In the genomic region with DNA sequence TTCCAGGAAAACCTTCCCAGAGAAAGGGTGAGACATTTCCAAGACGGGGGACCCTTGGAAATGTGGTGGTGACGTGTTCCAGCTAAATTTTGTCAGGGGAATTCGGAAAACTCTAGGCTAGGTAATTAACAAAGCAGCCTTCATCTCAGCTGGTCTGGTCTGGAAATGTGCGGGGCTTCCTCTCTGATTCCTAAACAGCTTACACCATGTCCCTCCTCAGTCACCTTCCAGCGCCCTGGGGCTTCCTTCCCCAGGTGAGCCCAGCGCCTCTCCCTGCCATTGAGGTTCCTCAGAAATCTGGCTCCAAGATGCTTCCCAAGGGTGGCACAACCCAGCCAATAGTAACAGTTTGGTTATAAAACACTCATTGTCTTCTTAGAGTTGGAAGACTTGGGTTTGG, we compare ENCODE assay signal across 8 cellular contexts. TPM values are rescaled to one million over a fixed set of nuclear protein-coding genes. Genes with fewer than 3 reads are reported as not detected.
DNase-seq lines count a peak whose midpoint lies in the region; TF ChIP-seq lines count a peak whose summit lies in the region.

No MANE protein-coding gene starts in this region.

- H3K27ac Mint-ChIP-seq in activated naive CD8-positive, alpha-beta T cell: peak overlapping the region; percentile 97

- H3K36me3 Mint-ChIP-seq in activated naive CD8-positive, alpha-beta T cell: peaks cover 7% of the 10 kb centered on the region

- H3K36me3 ChIP-seq in tibial nerve: peaks cover 0 to 36% (median 0%) of the 10 kb centered on the region in 3 donors

- no peak for TF ChIP-seq EP300 in tibial nerve (IDR thresholded peaks at IDR 0.05)

- peak overlapping the region; percentile 88 for H3K27ac ChIP-seq in layer of hippocampus (ENCODE audit: low read depth, low read length)
- H3K27ac ChIP-seq in tibial nerve: peak overlapping the region; percentile 82 to 99 (median 94)

- TF ChIP-seq CTCF in tibial nerve (IDR thresholded peaks at IDR 0.05) (no peak), GM13976 (IDR thresholded peaks at IDR 0.05; ENCODE audit: borderline replicate concordance, control extremely low read depth, extremely low read depth, insufficient read depth, missing control alignments) (no peak)

- peak; percentile 1 for DNase-seq in activated effector memory CD4-positive, alpha-beta T cell treated with Interleukin-2 at 50 U/mL for 16 hours
- DNase-seq in activated effector memory CD4-positive, alpha-beta T cell treated with anti-CD3 and anti-CD28 coated beads, Interleukin-2, amount 50 U/mL, for 16 hours: no peak
- DNase-seq in tibial nerve (ENCODE audit: low spot score in 2 of 2) (no peak), cortex of kidney (lab: John Stamatoyannopoulos, UW) (no peak), GM13976 (ENCODE audit: low spot score) (no peak), NCI-H748 (lab: John Stamatoyannopoulos, UW; ENCODE audit: unreplicated experiment) (no peak)

- H3K4me3 ChIP-seq in tibial nerve: peak overlapping the region; percentile 49 to 86 (median 64)

- no peaks in the 10 kb centered on the region for H3K27me3 Mint-ChIP-seq in activated naive CD8-positive, alpha-beta T cell

- H3K9me3 Mint-ChIP-seq in activated naive CD8-positive, alpha-beta T cell (ENCODE audit: low read depth): no peaks in the 10 kb centered on the region

- peak overlapping the region; percentile 96 for H3K4me3 Mint-ChIP-seq in activated naive CD8-positive, alpha-beta T cell

- H3K4me1 Mint-ChIP-seq in activated naive CD8-positive, alpha-beta T cell (ENCODE audit: low read depth): peaks cover 69% of the 10 kb centered on the region

- WGBS in tibial nerve, 2 donors: 1 to 6% methylated on average over 6 of the region's 6 CpGs

- no peak for TF ChIP-seq POLR2A in tibial nerve (IDR thresholded peaks at IDR 0.05)

- H3K9me3 ChIP-seq in tibial nerve: no peaks in the 10 kb centered on the region

- H3K27me3 ChIP-seq in layer of hippocampus (ENCODE audit: control insufficient read depth, insufficient read depth, low read length) (no peaks in the 10 kb centered on the region), tibial nerve (no peaks in the 10 kb centered on the region)

- in situ Hi-C loops in GM13976 (cut with MboI; ENCODE audit: low sequenced_read_pairs, unreplicated experiment): no loop called here

- H3K4me1 ChIP-seq in tibial nerve: peaks cover 0 to 54% (median 13%) of the 10 kb centered on the region in 4 donors

RNA-seq across cellular contexts. Expression of a gene that starts 0.6 kb away (rescaled TPM):
- total RNA-seq in tibial nerve: 10 to 100 TPM; 49.6 to 81.9 (median 63.7) TPM
